In the genomic region with DNA sequence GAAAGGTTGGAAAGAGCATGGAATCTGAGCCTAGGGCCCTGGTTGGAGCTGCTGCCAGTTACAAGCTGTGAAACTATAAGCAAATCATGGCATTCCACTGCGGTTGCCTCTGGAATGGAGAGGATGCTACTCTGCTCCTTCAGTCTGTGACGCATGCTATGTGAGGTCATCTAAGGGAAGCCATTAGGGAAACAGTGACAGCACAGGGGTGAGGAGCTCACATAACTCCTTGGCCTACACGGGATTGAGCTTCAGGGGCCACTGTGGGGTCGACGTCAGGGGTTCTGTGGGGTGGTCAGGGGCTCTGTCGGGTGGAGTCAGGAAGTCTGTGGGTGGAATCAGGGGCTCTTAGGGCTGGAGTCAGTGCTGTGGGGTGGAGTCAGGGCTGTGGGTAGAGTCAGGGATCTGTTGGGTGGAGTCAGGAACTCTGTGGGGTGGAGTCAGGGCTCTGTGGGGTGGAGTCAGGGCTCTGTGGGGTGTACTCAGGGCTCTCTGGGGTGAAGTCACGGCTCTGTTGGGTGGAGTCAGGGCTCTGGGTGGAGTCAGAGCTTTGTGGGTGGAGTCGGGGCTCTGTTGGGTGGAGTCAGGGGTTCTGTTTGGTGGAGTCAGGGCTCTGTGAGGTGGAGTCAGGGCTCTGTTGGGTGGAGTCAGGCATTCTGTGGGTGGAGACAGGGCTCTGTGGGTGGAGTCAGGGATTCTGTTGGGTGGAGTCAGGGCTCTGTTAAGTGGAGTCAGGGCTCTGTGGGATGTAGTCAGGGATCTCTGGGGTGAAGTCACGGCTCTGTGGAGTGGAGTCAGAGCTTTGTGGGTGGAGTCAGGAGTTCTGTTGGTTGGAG, we compare ENCODE assay signal across 8 cellular contexts. TPM values are rescaled to one million over a fixed set of nuclear protein-coding genes. Genes with fewer than 3 reads are reported as not detected.
DNase-seq lines count a peak whose midpoint lies in the region; ATAC-seq and TF ChIP-seq lines count a peak whose summit lies in the region.

No MANE protein-coding gene starts in this region.

- no peak overlapping the region for H2AFZ ChIP-seq in neural progenitor cell (replicated peaks)

- intact Hi-C loops in esophagus squamous epithelium (cut with DNase I) = no loop called here

- no peak for TF ChIP-seq CTCF in WI38 (IDR thresholded peaks at IDR 0.05; ENCODE audit: low read depth, low read length)
- no peak for TF ChIP-seq CTCF in esophagus squamous epithelium (IDR thresholded peaks at IDR 0.05)
- no peak for TF ChIP-seq CTCF in neural progenitor cell (IDR thresholded peaks at IDR 0.05)

- H3K36me3 Mint-ChIP-seq in neural progenitor cell = no peaks in the 10 kb centered on the region

- H3K27ac Mint-ChIP-seq in neural progenitor cell = peak overlapping the region; percentile 90

- peak; percentile 68 for ATAC-seq in GM18511 (IDR thresholded peaks at IDR 0.05; ENCODE audit: unreplicated experiment)
- ATAC-seq in GM18873 (IDR thresholded peaks at IDR 0.05; ENCODE audit: low FRiP score, unreplicated experiment) = no peak
- no peak for ATAC-seq in GM21737 (IDR thresholded peaks at IDR 0.05; ENCODE audit: unreplicated experiment)

- H3K4me2 ChIP-seq in neural progenitor cell = no peak overlapping the region

- no peaks in the 10 kb centered on the region for H3K9me3 ChIP-seq in esophagus squamous epithelium
- no peaks in the 10 kb centered on the region for H3K9me3 ChIP-seq in neural progenitor cell (ENCODE audit: low read depth)

- H3K4me1 ChIP-seq in esophagus squamous epithelium (peaks cover 0 to 51% (median 19%) of the 10 kb centered on the region in 3 donors), neural progenitor cell (peaks cover 19% of the 10 kb centered on the region)

- H3K27ac ChIP-seq in esophagus squamous epithelium (peak overlapping the region; percentile 23 to 89 (median 74)), neural progenitor cell (no peak overlapping the region)

- H3K36me3 ChIP-seq in esophagus squamous epithelium (no peaks in the 10 kb centered on the region), neural progenitor cell (no peaks in the 10 kb centered on the region)

- peak; percentile 84 for DNase-seq in HS-5 (ENCODE audit: low read depth)
- DNase-seq in esophagus squamous epithelium (lab: John Stamatoyannopoulos, UW) = no peak
- peak; percentile 11 for DNase-seq in neural progenitor cell (ENCODE audit: low spot score)
- DNase-seq in NCI-H1417 treated with DMSO at 0.1 percent for 48 hours (lab: John Stamatoyannopoulos, UW) = no peak

- H4K20me1 ChIP-seq in neural progenitor cell (ENCODE audit: low read depth) = no peaks in the 10 kb centered on the region

- peak overlapping the region; percentile 14 for H3K4me3 Mint-ChIP-seq in neural progenitor cell

- peaks cover 70% of the 10 kb centered on the region for H3K4me1 Mint-ChIP-seq in neural progenitor cell

- H3K27me3 ChIP-seq in esophagus squamous epithelium (no peaks in the 10 kb centered on the region), neural progenitor cell (no peaks in the 10 kb centered on the region)

- 55 to 68% methylated on average over 8 to 9 of the region's 9 CpGs for WGBS in esophagus squamous epithelium, 2 donors

- peaks cover 16% of the 10 kb centered on the region for H3F3A ChIP-seq in neural progenitor cell (ENCODE audit: low read depth)

- H3K4me3 ChIP-seq in WI38 (ENCODE audit: low read depth, low read length) (peak overlapping the region; percentile 37), esophagus squamous epithelium (peak overlapping the region in 1 of 4 donors; percentile 12), neural progenitor cell (no peak overlapping the region)

- no peaks in the 10 kb centered on the region for H3K9me3 Mint-ChIP-seq in neural progenitor cell

- no peaks in the 10 kb centered on the region for H3K79me2 ChIP-seq in neural progenitor cell (ENCODE audit: low read depth)

- TF ChIP-seq POLR2A in esophagus squamous epithelium (IDR thresholded peaks at IDR 0.05) = no peak

- H3K9ac ChIP-seq in neural progenitor cell = no peak overlapping the region

- H3K27me3 Mint-ChIP-seq in neural progenitor cell (ENCODE audit: insufficient read depth, low read depth) = peaks cover 8% of the 10 kb centered on the region

RNA-seq across cellular contexts. Expression of gene MEDAG, which starts 35.8 kb away (rescaled TPM):
- total RNA-seq in esophagus squamous epithelium (10 to 100 TPM in 1 of 4 donors, 1 to 10 TPM in 3; 1.1 to 11.3 (median 6.3) TPM), neural progenitor cell (ENCODE audit: low replicate concordance) (0.06 TPM in 1 of 2 replicates, not detected in the other)

Comparison
In these comparisons a context has a peak if more than half of its experiments do, and no peak if none do; other contexts are left out.
1. DNase-seq: peak in HS-5 (single experiment) and neural progenitor cell (single experiment); none in esophagus squamous epithelium (single experiment) and NCI-H1417 treated with DMSO at 0.1 percent for 48 hours (single experiment).